In genomic region chr18:46242185-46242584, GRCh38 we compare ENCODE assay signal across 19 cellular contexts.
DNase-seq lines count a peak whose midpoint lies in the region; ATAC-seq, FAIRE-seq and TF ChIP-seq lines count a peak whose summit lies in the region.
"Had no signal": no experiment of that assay in that cellular context is flagged by ENCODE, and none has a peak within 500 bp of the region (broad histone marks: within the 10 kb centered on the region; RNA-seq: fewer than 3 reads in every experiment).

No MANE protein-coding gene starts in this region.

- H3K4me3 ChIP-seq in HepG2 (replicated peaks in 1 of 3; ENCODE audit: insufficient read depth in 1 of 3, low read depth in 2 of 3, low read length in 3 of 3) (no peak overlapping the region), right lobe of liver (no peak overlapping the region), IMR-90 (ENCODE audit: insufficient read depth, low read depth, low read length) (no peak overlapping the region), mesenchymal stem cell (ENCODE audit: insufficient read depth in 1 of 2, low read depth in 1 of 2, low read length in 2 of 2) (no peak overlapping the region)
- H3K4me3 ChIP-seq: BLaER1, GM23338 had no signal

- ATAC-seq in HepG2 (no peak), right lobe of liver (no peak), IMR-90 (ENCODE audit: low read depth) (no peak), HG03025 (IDR thresholded peaks at IDR 0.05; ENCODE audit: low FRiP score, unreplicated experiment) (no peak)
- ATAC-seq: GM23338, HCT116 had no signal

- dilution Hi-C loops in IMR-90 (cut with HindIII; ENCODE audit: low sequenced_read_pairs, unreplicated experiment) = no loop called here

- H3K9ac ChIP-seq in HepG2 (ENCODE audit: insufficient read depth, low read depth, low read length) = no peak overlapping the region
- no peak overlapping the region for H3K9ac ChIP-seq in IMR-90 (ENCODE audit: low read depth, low read length)
- H3K9ac ChIP-seq in mesenchymal stem cell (ENCODE audit: low read length) = no peak overlapping the region
- H3K9ac ChIP-seq: BLaER1 had no signal

- H3K36me3 ChIP-seq in HepG2 (replicated peaks in 1 of 2; ENCODE audit: control insufficient read depth in 1 of 2, insufficient read depth in 2 of 2, low read length in 2 of 2) = peaks cover 0 to 2% of the 10 kb centered on the region in 2 experiments; a peak in 1 of 5 replicates
- H3K36me3 ChIP-seq in right lobe of liver = no peaks in the 10 kb centered on the region
- H3K36me3 ChIP-seq in IMR-90 (ENCODE audit: control insufficient read depth, insufficient read depth, low read length) = peaks cover 2% of the 10 kb centered on the region; the same call in 1 of the 2 replicates
- H3K36me3 ChIP-seq in mesenchymal stem cell (ENCODE audit: control insufficient read depth in 1 of 2, insufficient read depth in 2 of 2, low read depth in 1 of 2, low read length in 2 of 2) = peaks cover 4% of the 10 kb centered on the region in 2 experiments

- H3K23ac ChIP-seq in IMR-90 (ENCODE audit: low read depth, low read length) (no peak overlapping the region), mesenchymal stem cell (ENCODE audit: low read length in 2 of 2) (no peak overlapping the region)

- H3K4me1 ChIP-seq in HepG2 (ENCODE audit: insufficient read depth, low read length) (no peaks in the 10 kb centered on the region), right lobe of liver (no peaks in the 10 kb centered on the region), IMR-90 (ENCODE audit: control insufficient read depth, insufficient read depth, low read length) (no peaks in the 10 kb centered on the region; the same call in 1 of the 2 replicates), mesenchymal stem cell (ENCODE audit: control insufficient read depth, insufficient read depth, low read depth, low read length) (peaks cover 15% of the 10 kb centered on the region)
- H3K4me1 ChIP-seq: BLaER1 had no signal

- H3K9me3 ChIP-seq in HepG2 (ENCODE audit: low read length) = no peaks in the 10 kb centered on the region
- no peaks in the 10 kb centered on the region for H3K9me3 ChIP-seq in right lobe of liver
- H3K9me3 ChIP-seq in IMR-90 (ENCODE audit: control insufficient read depth, insufficient read depth, low read length) = no peaks in the 10 kb centered on the region
- no peaks in the 10 kb centered on the region for H3K9me3 ChIP-seq in mesenchymal stem cell (ENCODE audit: control insufficient read depth, low read length)
- H3K9me3 ChIP-seq: BLaER1 had no signal

- CTCF ChIA-PET in HepG2 (lab: Yijun Ruan, JAX; ENCODE audit: low intra/inter-chr PET ratio, low total read pairs) (no interaction called here), IMR-90 (lab: Yijun Ruan, JAX) (no interaction called here)

- H3K27me3 ChIP-seq in HepG2 (ENCODE audit: control insufficient read depth in 1 of 2, insufficient read depth in 2 of 2, low read length in 2 of 2) (no peaks in the 10 kb centered on the region), right lobe of liver (no peaks in the 10 kb centered on the region), IMR-90 (ENCODE audit: control insufficient read depth, insufficient read depth, low read length) (no peaks in the 10 kb centered on the region), mesenchymal stem cell (ENCODE audit: control insufficient read depth in 1 of 2, insufficient read depth in 1 of 2, low read length in 2 of 2) (no peaks in the 10 kb centered on the region)
- H3K27me3 ChIP-seq: BLaER1 had no signal

- H2BK15ac ChIP-seq in IMR-90 (ENCODE audit: low read depth, low read length) (no peak overlapping the region; the same call in 2 of the 3 replicates), mesenchymal stem cell (ENCODE audit: low read depth, poor library complexity, severe bottlenecking) (no peak overlapping the region)

- no peak overlapping the region for H2BK12ac ChIP-seq in mesenchymal stem cell (ENCODE audit: low read length in 2 of 2)

- BruUV-seq in HepG2 (replicated peaks; lab: Mats Ljungman, UMichigan) (no TSS peak), IMR-90 (replicated peaks; lab: Mats Ljungman, UMichigan) (no TSS peak)

- in situ Hi-C loops in HepG2 (cut with HindIII; ENCODE audit: extremely low pct_ligation_motif_present, low pct_unique_long_range_greater_than_20kb) (no loop called here), IMR-90 (cut with MboI; ENCODE audit: low sequenced_read_pairs) (no loop called here)

- H3K18ac ChIP-seq in IMR-90 (ENCODE audit: low read depth, low read length) (no peak overlapping the region), mesenchymal stem cell (ENCODE audit: low read depth in 1 of 2, low read length in 2 of 2) (no peak overlapping the region)

- no peak overlapping the region for H3K4me2 ChIP-seq in HepG2 (ENCODE audit: low read depth, low read length)
- no peak overlapping the region for H3K4me2 ChIP-seq in IMR-90 (ENCODE audit: low read depth, low read length)
- no peak overlapping the region for H3K4me2 ChIP-seq in mesenchymal stem cell (ENCODE audit: low read length, poor library complexity, severe bottlenecking)
- H3K4me2 ChIP-seq: BLaER1, GM23338 had no signal

- H3K4ac ChIP-seq in IMR-90 (ENCODE audit: low read depth, low read length) (no peak overlapping the region), mesenchymal stem cell (ENCODE audit: low read depth in 1 of 2, low read length in 2 of 2) (no peak overlapping the region)

- H3K27ac ChIP-seq in HepG2 (ENCODE audit: extremely low read length, insufficient read depth, low read length) (no peak overlapping the region), right lobe of liver (no peak overlapping the region), IMR-90 (ENCODE audit: insufficient read depth, low read length) (no peak overlapping the region), mesenchymal stem cell (ENCODE audit: low read length, poor library complexity, severe bottlenecking) (peak overlapping the region; percentile 78)
- H3K27ac ChIP-seq: BLaER1, C4-2B had no signal

- H3K79me1 ChIP-seq in IMR-90 (ENCODE audit: low read depth in 1 of 2, low read length in 2 of 2) = peaks cover 15 to 46% of the 10 kb centered on the region in 2 experiments
- peaks cover 3% of the 10 kb centered on the region for H3K79me1 ChIP-seq in mesenchymal stem cell (replicated peaks; ENCODE audit: low read length, poor library complexity, severe bottlenecking)

- intact Hi-C loops in HepG2 (cut with micrococcal nuclease; ENCODE audit: unreplicated experiment) = no loop called here
- intact Hi-C loops in right lobe of liver (cut with DNase I) = no loop called here
- intact Hi-C loops in IMR-90 (cut with micrococcal nuclease) = no loop called here

- H3K9me1 ChIP-seq in IMR-90 (ENCODE audit: insufficient read depth, low read length) = peaks cover 3% of the 10 kb centered on the region; the same call in 1 of the 2 replicates

- H2AK9ac ChIP-seq in IMR-90 (replicated peaks; ENCODE audit: low read depth, low read length, poor library complexity) = no peak overlapping the region

- POLR2A ChIA-PET in HepG2 (lab: Yijun Ruan, JAX) (no interaction called here), IMR-90 (lab: Charles Lee; ENCODE audit: unreplicated experiment) (no interaction called here)

- H4K20me1 ChIP-seq in HepG2 (ENCODE audit: insufficient read depth, low read length) (no peaks in the 10 kb centered on the region; the same call in 1 of the 2 replicates), IMR-90 (ENCODE audit: insufficient read depth, low read length) (no peaks in the 10 kb centered on the region; the same call in 1 of the 2 replicates)
- H4K20me1 ChIP-seq: BLaER1 had no signal

- H2AK5ac ChIP-seq in IMR-90 (ENCODE audit: low read depth, low read length) (no peak overlapping the region), mesenchymal stem cell (ENCODE audit: low read length, severe bottlenecking) (no peak overlapping the region)

- TF ChIP-seq POLR2A in HepG2 (IDR thresholded peaks at IDR 0.05; ENCODE audit: insufficient read depth in 1 of 2, low read depth in 2 of 2, low read length in 2 of 2) (no peak), right lobe of liver (IDR thresholded peaks at IDR 0.05) (no peak), IMR-90 (IDR thresholded peaks at IDR 0.05; ENCODE audit: low read depth, low read length) (no peak)

- H2BK5ac ChIP-seq in IMR-90 (ENCODE audit: low read depth, low read length, poor library complexity, severe bottlenecking) = no peak overlapping the region
- H2BK5ac ChIP-seq in mesenchymal stem cell (ENCODE audit: low read depth, low read length, poor library complexity, severe bottlenecking) = no peak overlapping the region

- H2AFZ ChIP-seq in HepG2 (ENCODE audit: low read length) (no peak overlapping the region), IMR-90 (replicated peaks; ENCODE audit: low read length, poor library complexity) (no peak overlapping the region), mesenchymal stem cell (ENCODE audit: low read depth, low read length) (no peak overlapping the region)
- H2AFZ ChIP-seq: GM23338 had no signal

- no peak for TF ChIP-seq EP300 in HepG2 (IDR thresholded peaks at IDR 0.05; ENCODE audit: low read depth in 2 of 2, low read length in 2 of 2)
- no peak for TF ChIP-seq EP300 in HepG2 (CRISPR knock-in tag; IDR thresholded peaks at IDR 0.05; ENCODE audit: borderline replicate concordance)

- H3K56ac ChIP-seq in IMR-90 (ENCODE audit: extremely low read depth, insufficient read depth, low read length) = no peak overlapping the region

- H4K91ac ChIP-seq in IMR-90 (ENCODE audit: insufficient read depth, low read depth, low read length) (no peak overlapping the region), mesenchymal stem cell (ENCODE audit: low read length) (no peak overlapping the region)

- H2BK120ac ChIP-seq in IMR-90 (ENCODE audit: low read depth, low read length) (no peak overlapping the region), mesenchymal stem cell (ENCODE audit: low read depth, low read length) (no peak overlapping the region)

- no peak for FAIRE-seq in HepG2 (lab: Jason Lieb, UNC)
- FAIRE-seq: GM12891, GM18507 had no signal

- no peak for TF ChIP-seq CTCF in HepG2 (CRISPR knock-in tag; IDR thresholded peaks at IDR 0.05)
- TF ChIP-seq CTCF in right lobe of liver (IDR thresholded peaks at IDR 0.05) = no peak
- TF ChIP-seq CTCF in IMR-90 (conservative IDR thresholded peaks at IDR 0.05; ENCODE audit: low read depth, low read length) = no peak

- H4K8ac ChIP-seq in IMR-90 (ENCODE audit: low read depth in 2 of 2, low read length in 2 of 2) (no peak overlapping the region), mesenchymal stem cell (ENCODE audit: low read length) (no peak overlapping the region)

- no peaks in the 10 kb centered on the region for H3K79me2 ChIP-seq in HepG2 (ENCODE audit: insufficient read depth, low read length)

- H2BK20ac ChIP-seq in IMR-90 (ENCODE audit: low read depth, low read length) = no peak overlapping the region

- H4K5ac ChIP-seq in IMR-90 (ENCODE audit: low read depth, low read length) = no peak overlapping the region

- no peak for TF ChIP-seq RAD21 in HepG2 (CRISPR knock-in tag; IDR thresholded peaks at IDR 0.05)
- TF ChIP-seq RAD21 in IMR-90 (IDR thresholded peaks at IDR 0.05; ENCODE audit: low read length) = no peak

- H3K14ac ChIP-seq in IMR-90 (replicated peaks; ENCODE audit: low read depth, low read length) (no peak overlapping the region), mesenchymal stem cell (ENCODE audit: low read length in 2 of 2) (no peak overlapping the region)

- WGBS in HepG2 (ENCODE audit: low lambda C conversion rate) = 86% methylated on average over 6 of the region's 6 CpGs
- 97% methylated on average over 6 of the region's 6 CpGs for WGBS in right lobe of liver (ENCODE audit: insufficient coverage, low coverage, low lambda C conversion rate, missing lambda C conversion rate)
- no CpG with 5 or more reads among the region's 6 CpGs for WGBS in IMR-90 (ENCODE audit: extremely low coverage in 2 of 2, insufficient read length in 1 of 2), 2 experiments
- 100% methylated on average over 3 of the region's 6 CpGs for WGBS in mesenchymal stem cell

- DNase-seq in HepG2 (ENCODE audit: low spot score) = no peak
- no peak for DNase-seq in right lobe of liver
- no peak for DNase-seq in IMR-90
- no peak for DNase-seq in mesenchymal stem cell
- no peak for DNase-seq in NCI-H1092 (lab: John Stamatoyannopoulos, UW)
- DNase-seq: Calu3; CD4-positive, CD25-positive, alpha-beta regulatory T cell; CD8-positive, alpha-beta memory T cell; DMS53; DMS79 treated with DMSO at 0.1 percent for 48 hours; GF-D8; H9 had no signal
